ENCODE assay signal across 11 cellular contexts in the genomic region with DNA sequence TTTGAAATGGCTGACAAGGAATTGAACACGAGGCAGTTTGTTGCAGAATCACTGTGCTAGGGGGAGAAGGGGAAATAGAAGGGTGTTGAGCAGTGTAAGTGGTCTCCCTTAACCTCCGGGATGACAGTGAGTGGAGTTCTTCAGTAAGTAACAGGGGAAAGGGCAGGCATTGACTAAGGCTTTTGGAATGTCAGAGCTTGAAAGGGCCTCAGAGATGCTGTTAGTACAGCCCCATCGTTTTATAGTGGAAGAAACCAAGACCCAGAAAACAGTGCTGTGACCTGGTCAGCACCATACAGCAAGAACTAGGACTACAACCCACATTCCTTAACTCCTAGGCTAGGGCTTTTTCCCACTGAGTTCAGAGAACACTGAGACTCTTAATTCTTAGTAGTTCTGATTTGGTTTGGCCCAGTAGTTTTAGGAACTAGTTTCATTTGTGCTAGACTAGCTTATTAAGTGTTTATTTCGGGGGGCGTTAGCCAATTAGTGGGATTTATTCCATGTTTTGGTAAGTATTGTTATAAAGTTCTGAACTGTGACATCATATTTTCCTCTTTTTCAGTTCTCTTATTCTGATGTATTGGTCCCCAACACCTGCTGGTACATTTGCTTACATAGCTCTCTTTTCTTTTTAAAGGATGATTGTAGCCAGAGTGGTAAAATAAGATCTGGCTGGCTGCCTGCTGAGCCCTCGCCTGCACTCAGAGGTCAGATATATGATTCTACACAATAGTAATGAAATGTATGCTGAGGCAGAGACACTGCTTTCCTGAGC. TPM values are rescaled to one million over a fixed set of nuclear protein-coding genes. Genes with fewer than 3 reads are reported as not detected.
DNase-seq lines count a peak whose midpoint lies in the region; ATAC-seq and TF ChIP-seq lines count a peak whose summit lies in the region.
"Had no signal": no experiment of that assay in that cellular context is flagged by ENCODE, and none has a peak within 500 bp of the region (broad histone marks: within the 10 kb centered on the region; RNA-seq: fewer than 3 reads in every experiment).

No MANE protein-coding gene starts in this region.

- H3K9ac ChIP-seq in mesendoderm (ENCODE audit: low read length), result no peak overlapping the region

- peaks cover 51% of the 10 kb centered on the region for H3K36me3 Mint-ChIP-seq in CD4-positive, CD25-positive, alpha-beta regulatory T cell
- H3K36me3 Mint-ChIP-seq in activated CD4-positive, alpha-beta memory T cell treated with anti-CD3 and anti-CD28 coated beads, Interleukin-2, amount 10 ng/mL, durations not matched to agents 7 days and 5 days (ENCODE audit: low read depth), result peaks cover 50% of the 10 kb centered on the region

- no peak overlapping the region for H3K56ac ChIP-seq in mesendoderm (ENCODE audit: low read length)

- no peak overlapping the region for H3K27ac ChIP-seq in CD4-positive, CD25-positive, alpha-beta regulatory T cell (ENCODE audit: insufficient read depth, low read length, poor library complexity, severe bottlenecking)
- no peak overlapping the region for H3K27ac ChIP-seq in mesendoderm (ENCODE audit: low read depth, low read length)
- H3K27ac ChIP-seq: uterus had no signal

- no peak for TF ChIP-seq CTCF in astrocyte of the spinal cord (IDR thresholded peaks at IDR 0.05; ENCODE audit: low read depth, low read length)

- POLR2A ChIA-PET in activated CD4-positive, alpha-beta memory T cell treated with anti-CD3 and anti-CD28 coated beads, Interleukin-2, amount 10 ng/mL, durations not matched to agents 7 days and 5 days (lab: Charles Lee), result interaction anchor here (0.6 to 0.9 kb wide), 2 partner anchors 13 to 96 kb away, joined by 3 read pairs; no protein-coding TSS in a partner anchor

- H4K5ac ChIP-seq in mesendoderm (ENCODE audit: low read length), result no peak overlapping the region

- no peak overlapping the region for H3K4me3 Mint-ChIP-seq in CD4-positive, CD25-positive, alpha-beta regulatory T cell
- no peak overlapping the region for H3K4me3 Mint-ChIP-seq in activated CD4-positive, alpha-beta memory T cell treated with anti-CD3 and anti-CD28 coated beads, Interleukin-2, amount 10 ng/mL, durations not matched to agents 7 days and 5 days

- no peaks in the 10 kb centered on the region for H3K79me1 ChIP-seq in mesendoderm (ENCODE audit: low read length)

- H3K9me3 Mint-ChIP-seq in CD4-positive, CD25-positive, alpha-beta regulatory T cell, result peaks cover 0 to 3% (median 0%) of the 10 kb centered on the region in 7 donors
- H3K9me3 Mint-ChIP-seq in activated CD4-positive, alpha-beta memory T cell treated with anti-CD3 and anti-CD28 coated beads, Interleukin-2, amount 10 ng/mL, durations not matched to agents 7 days and 5 days, result no peaks in the 10 kb centered on the region

- H3K79me2 ChIP-seq in mesendoderm (ENCODE audit: control insufficient read depth, insufficient read depth, low read length), result no peaks in the 10 kb centered on the region

- peaks cover 4 to 16% (median 6%) of the 10 kb centered on the region in 4 donors for H3K4me1 Mint-ChIP-seq in CD4-positive, CD25-positive, alpha-beta regulatory T cell
- H3K4me1 Mint-ChIP-seq in activated CD4-positive, alpha-beta memory T cell treated with anti-CD3 and anti-CD28 coated beads, Interleukin-2, amount 10 ng/mL, durations not matched to agents 7 days and 5 days, result peaks cover 19% of the 10 kb centered on the region

- H2AK5ac ChIP-seq in mesendoderm (ENCODE audit: low read length), result no peak overlapping the region

- H2BK15ac ChIP-seq in mesendoderm (replicated peaks; ENCODE audit: low read depth), result no peak overlapping the region

- ATAC-seq in CD4-positive, CD25-positive, alpha-beta regulatory T cell (ENCODE audit: low read depth in 2 of 2), result no peak
- no peak for ATAC-seq in HG03520 (IDR thresholded peaks at IDR 0.05; ENCODE audit: unreplicated experiment)

- WGBS in mesendoderm (ENCODE audit: extremely low coverage, insufficient coverage, low lambda C conversion rate), result no CpG with 5 or more reads among the region's 6 CpGs

- H3K9me3 ChIP-seq in CD4-positive, CD25-positive, alpha-beta regulatory T cell (ENCODE audit: control insufficient read depth in 2 of 2, low read length in 2 of 2), result no peaks in the 10 kb centered on the region
- H3K9me3 ChIP-seq: uterus had no signal

- H3K18ac ChIP-seq in mesendoderm (ENCODE audit: low read length), result no peak overlapping the region

- peaks cover 39% of the 10 kb centered on the region for H3K36me3 ChIP-seq in CD4-positive, CD25-positive, alpha-beta regulatory T cell (ENCODE audit: control insufficient read depth, insufficient read depth, low read length)
- peaks cover 2% of the 10 kb centered on the region for H3K36me3 ChIP-seq in mesendoderm (ENCODE audit: control insufficient read depth, insufficient read depth, low read length)
- H3K36me3 ChIP-seq: uterus had no signal

- H3K27me3 ChIP-seq in CD4-positive, CD25-positive, alpha-beta regulatory T cell (ENCODE audit: control insufficient read depth, insufficient read depth, low read length), result no peaks in the 10 kb centered on the region
- H3K27me3 ChIP-seq in mesendoderm (ENCODE audit: insufficient read depth, low read length, poor library complexity), result no peaks in the 10 kb centered on the region
- H3K27me3 ChIP-seq: uterus had no signal

- no peak overlapping the region for H3K4ac ChIP-seq in mesendoderm (ENCODE audit: low read depth, low read length)

- DNase-seq in CD4-positive, CD25-positive, alpha-beta regulatory T cell, result no peak
- DNase-seq in HT1080 (ENCODE audit: low read depth) (peak; percentile 67), astrocyte of the spinal cord (ENCODE audit: low read depth, low spot score) (peak; percentile 32), mesendoderm (peak; percentile 73), LoVo (ENCODE audit: low spot score) (no peak), mucosa of gallbladder (ENCODE audit: low spot score) (no peak)
- DNase-seq in activated CD4-positive, alpha-beta memory T cell treated with anti-CD3 and anti-CD28 coated beads, Interleukin-2, amount 10 ng/mL, durations not matched to agents 7 days and 5 days, result no peak
- DNase-seq: small intestine, T1000, uterus had no signal

- H2BK5ac ChIP-seq in mesendoderm (ENCODE audit: low read length), result no peak overlapping the region

- H4K8ac ChIP-seq in mesendoderm (ENCODE audit: low read depth, low read length), result no peak overlapping the region

- no peaks in the 10 kb centered on the region for H3K4me1 ChIP-seq in CD4-positive, CD25-positive, alpha-beta regulatory T cell (ENCODE audit: control insufficient read depth, insufficient read depth, low read length, poor library complexity, severe bottlenecking)
- no peaks in the 10 kb centered on the region for H3K4me1 ChIP-seq in mesendoderm (ENCODE audit: control insufficient read depth, low read depth, low read length)
- H3K4me1 ChIP-seq: uterus had no signal

- H3K4me2 ChIP-seq in mesendoderm (ENCODE audit: low read length), result no peak overlapping the region

- CTCF ChIA-PET in activated CD4-positive, alpha-beta memory T cell treated with anti-CD3 and anti-CD28 coated beads, Interleukin-2, amount 10 ng/mL, durations not matched to agents 7 days and 5 days (lab: Charles Lee), result interaction anchor here (0.6 kb wide), 2 partner anchors 24 to 117 kb away, joined by 5 read pairs; no protein-coding TSS in a partner anchor

- H2BK120ac ChIP-seq in mesendoderm (ENCODE audit: low read depth, low read length), result no peak overlapping the region

- H3K27me3 Mint-ChIP-seq in CD4-positive, CD25-positive, alpha-beta regulatory T cell, result no peaks in the 10 kb centered on the region
- H3K27me3 Mint-ChIP-seq in activated CD4-positive, alpha-beta memory T cell treated with anti-CD3 and anti-CD28 coated beads, Interleukin-2, amount 10 ng/mL, durations not matched to agents 7 days and 5 days, result no peaks in the 10 kb centered on the region

- H3K4me3 ChIP-seq in CD4-positive, CD25-positive, alpha-beta regulatory T cell (ENCODE audit: low read depth, low read length), result no peak overlapping the region
- H3K4me3 ChIP-seq in astrocyte of the spinal cord (ENCODE audit: low read depth, low read length) (no peak overlapping the region), mesendoderm (ENCODE audit: low read length) (no peak overlapping the region)
- H3K4me3 ChIP-seq: uterus had no signal

- peak overlapping the region in 2 of 3 donors; percentile 6 to 22 for H3K27ac Mint-ChIP-seq in CD4-positive, CD25-positive, alpha-beta regulatory T cell
- H3K27ac Mint-ChIP-seq in activated CD4-positive, alpha-beta memory T cell treated with anti-CD3 and anti-CD28 coated beads, Interleukin-2, amount 10 ng/mL, durations not matched to agents 7 days and 5 days, result no peak overlapping the region

- in situ Hi-C loops in astrocyte of the spinal cord (cut with HindIII; ENCODE audit: low sequenced_read_pairs), result no loop called here

- H3K23ac ChIP-seq in mesendoderm (ENCODE audit: low read length), result no peak overlapping the region

RNA-seq across cellular contexts. Expression of a gene that starts 34.2 kb away (rescaled TPM):
- 115 TPM for total RNA-seq in CD4-positive, CD25-positive, alpha-beta regulatory T cell
- polyA plus RNA-seq in CD4-positive, CD25-positive, alpha-beta regulatory T cell, result 100 to 1,000 TPM; 229 to 330 (median 265) TPM
- total RNA-seq in HT1080 (2014; rRNA removed; shearing (Covaris generic)), result 198 and 272 TPM in 2 replicates
- 297 and 309 TPM in 2 replicates for polyA plus RNA-seq in HT1080 (2015; cell fraction: cytosol; rRNA removed)
- polyA plus RNA-seq in HT1080 (2015; cell fraction: nucleus; rRNA removed), result 183 and 223 TPM in 2 replicates
- 280 TPM for polyA plus RNA-seq in mesendoderm (2013, experiment 1 of 2)
- polyA plus RNA-seq in mesendoderm (2013, experiment 2 of 2), result 273 TPM
- total RNA-seq in activated CD4-positive, alpha-beta memory T cell treated with anti-CD3 and anti-CD28 coated beads, Interleukin-2, amount 10 ng/mL, durations not matched to agents 7 days and 5 days, result 100 to 1,000 TPM; 192 to 193 TPM
- total RNA-seq in mucosa of gallbladder, result 250 TPM

Comparison
In these comparisons a context has a peak if more than half of its experiments do, and no peak if none do; other contexts are left out.
1. DNase-seq: peak in HT1080 (single experiment), astrocyte of the spinal cord (single experiment) and mesendoderm (single experiment); none in CD4-positive, CD25-positive, alpha-beta regulatory T cell (0 of 3), LoVo (single experiment), activated CD4-positive, alpha-beta memory T cell treated with anti-CD3 and anti-CD28 coated beads, Interleukin-2, amount 10 ng/mL, durations not matched to agents 7 days and 5 days (single experiment) and mucosa of gallbladder (single experiment).